8 cellular contexts compared by ENCODE assay signal in genomic region chrX:51892921-51893745, GRCh38. TPM values are rescaled to one million over a fixed set of nuclear protein-coding genes. Genes with fewer than 3 reads are reported as not detected.
A peak's percentile ranks its signal among the peaks of the same experiment; 100 is the strongest.
DNase-seq lines count a peak whose midpoint lies in the region; ATAC-seq and TF ChIP-seq lines count a peak whose summit lies in the region.

Gene MAGED1 (plus strand): TSS chrX:51893623. CDS start chrX:51894305, 682 bp downstream.

- peak within 1 kb of the TSS; percentile 85 for H3K27ac ChIP-seq in IMR-90 (ENCODE audit: insufficient read depth, low read length)
- peak within 1 kb of the TSS; percentile 22 for H3K27ac ChIP-seq in RWPE2 (ENCODE audit: poor library complexity, severe bottlenecking)

- peak within 1 kb of the TSS; percentile 83 for H2AFZ ChIP-seq in IMR-90 (replicated peaks; ENCODE audit: low read length, poor library complexity)

- POLR2A ChIA-PET in IMR-90 (lab: Charles Lee; ENCODE audit: unreplicated experiment) = interaction anchor here (0.7 kb wide), 1 partner anchor 91 kb away, joined by 3 read pairs; no protein-coding TSS in a partner anchor

- DNase-seq in Calu3 (peak; percentile 93), IMR-90 (peak; percentile 95), RWPE2 (ENCODE audit: low spot score) (peak; percentile 84), activated gamma-delta T cell (lab: John Stamatoyannopoulos, UW) (peak; percentile 20), fibroblast of the conjunctiva (ENCODE audit: low read depth) (peak; percentile 93)

- peak within 1 kb of the TSS; percentile 62 for H3K18ac ChIP-seq in IMR-90 (ENCODE audit: low read depth, low read length)

- peak within 1 kb of the TSS; percentile 85 for H3K4me2 ChIP-seq in IMR-90 (ENCODE audit: low read depth, low read length)

- H3K27ac Mint-ChIP-seq in Calu3 (ENCODE audit: unreplicated experiment) = peak within 1 kb of the TSS; percentile 96
- peak within 1 kb of the TSS; percentile 91 to 97 (median 93) for H3K27ac Mint-ChIP-seq in nephron
- peak within 1 kb of the TSS; percentile 82 for H3K27ac Mint-ChIP-seq in stimulated activated naive CD8-positive, alpha-beta T cell treated with anti-CD3 and anti-CD28 coated beads, Interleukin-15, Interleukin-2, amounts not matched to agents 100 ng/mL and 50 ng/mL, for 24 hours

- peak within 1 kb of the TSS; percentile 96 for H3K4me3 Mint-ChIP-seq in Calu3 (ENCODE audit: low read depth, unreplicated experiment)
- peak within 1 kb of the TSS; percentile 92 to 99 (median 93) for H3K4me3 Mint-ChIP-seq in nephron
- H3K4me3 Mint-ChIP-seq in stimulated activated naive CD8-positive, alpha-beta T cell treated with anti-CD3 and anti-CD28 coated beads, Interleukin-15, Interleukin-2, amounts not matched to agents 100 ng/mL and 50 ng/mL, for 24 hours = peak within 1 kb of the TSS; percentile 92

- ATAC-seq in GM21447 (IDR thresholded peaks at IDR 0.05; ENCODE audit: unreplicated experiment) (peak; percentile 65), IMR-90 (ENCODE audit: low read depth) (peak; percentile 86), RWPE2 (ENCODE audit: low read depth) (peak; percentile 86)

- H3K4me1 Mint-ChIP-seq in Calu3 (ENCODE audit: low read depth, unreplicated experiment) (no peaks in the 10 kb centered on the region), nephron (peaks cover 36% of the 10 kb centered on the region)
- H3K4me1 Mint-ChIP-seq in stimulated activated naive CD8-positive, alpha-beta T cell treated with anti-CD3 and anti-CD28 coated beads, Interleukin-15, Interleukin-2, amounts not matched to agents 100 ng/mL and 50 ng/mL, for 24 hours (ENCODE audit: low read depth) = peaks cover 8% of the 10 kb centered on the region

- no peaks in the 10 kb centered on the region for H3K27me3 ChIP-seq in IMR-90 (ENCODE audit: control insufficient read depth, insufficient read depth, low read length)
- no peaks in the 10 kb centered on the region for H3K27me3 ChIP-seq in RWPE2 (ENCODE audit: insufficient read depth, poor library complexity, severe bottlenecking)

- H3K9me3 Mint-ChIP-seq in Calu3 (ENCODE audit: low read depth, unreplicated experiment) = no peaks in the 10 kb centered on the region
- peaks cover 6% of the 10 kb centered on the region for H3K9me3 Mint-ChIP-seq in nephron
- H3K9me3 Mint-ChIP-seq in stimulated activated naive CD8-positive, alpha-beta T cell treated with anti-CD3 and anti-CD28 coated beads, Interleukin-15, Interleukin-2, amounts not matched to agents 100 ng/mL and 50 ng/mL, for 24 hours = no peaks in the 10 kb centered on the region

- no peak within 1 kb of the TSS for H2BK15ac ChIP-seq in IMR-90 (ENCODE audit: low read depth, low read length)

- H3K4me1 ChIP-seq in IMR-90 (ENCODE audit: control insufficient read depth, insufficient read depth, low read length) = peaks cover 17% of the 10 kb centered on the region
- no peaks in the 10 kb centered on the region for H3K4me1 ChIP-seq in RWPE2 (ENCODE audit: insufficient read depth, poor library complexity, severe bottlenecking)

- in situ Hi-C loops in IMR-90 (cut with MboI; ENCODE audit: low sequenced_read_pairs) = no loop called here

- H3K36me3 ChIP-seq in IMR-90 (ENCODE audit: control insufficient read depth, insufficient read depth, low read length) = peaks cover 27% of the 10 kb centered on the region
- peaks cover 32% of the 10 kb centered on the region for H3K36me3 ChIP-seq in RWPE2 (ENCODE audit: low read depth)

- H4K8ac ChIP-seq in IMR-90 (ENCODE audit: low read depth in 2 of 2, low read length in 2 of 2) = peak within 1 kb of the TSS; percentile 84 to 89

- H3K56ac ChIP-seq in IMR-90 (ENCODE audit: extremely low read depth, insufficient read depth, low read length) = peak within 1 kb of the TSS; percentile 96

- peak within 1 kb of the TSS; percentile 99 for H2AK9ac ChIP-seq in IMR-90 (replicated peaks; ENCODE audit: low read depth, low read length, poor library complexity)

- H3K9me3 ChIP-seq in IMR-90 (ENCODE audit: control insufficient read depth, insufficient read depth, low read length) (no peaks in the 10 kb centered on the region), RWPE2 (ENCODE audit: severe bottlenecking) (no peaks in the 10 kb centered on the region)

- TF ChIP-seq POLR2A in IMR-90 (IDR thresholded peaks at IDR 0.05; ENCODE audit: low read depth, low read length) = peak; percentile 97

- WGBS in IMR-90 (ENCODE audit: extremely low coverage in 2 of 2, insufficient read length in 1 of 2), 2 experiments = 27% methylated on average over 3 of the region's 35 CpGs; no CpG with 5 or more reads in 1 of the 2 experiments

- H3K36me3 Mint-ChIP-seq in Calu3 (ENCODE audit: insufficient read depth, unreplicated experiment) (peaks cover 43% of the 10 kb centered on the region), nephron (ENCODE audit: low read depth) (peaks cover 26% of the 10 kb centered on the region)
- H3K36me3 Mint-ChIP-seq in stimulated activated naive CD8-positive, alpha-beta T cell treated with anti-CD3 and anti-CD28 coated beads, Interleukin-15, Interleukin-2, amounts not matched to agents 100 ng/mL and 50 ng/mL, for 24 hours (ENCODE audit: low read depth) = peaks cover 7% of the 10 kb centered on the region

- peaks cover 13% of the 10 kb centered on the region; the same call in 1 of the 2 replicates for H3K9me1 ChIP-seq in IMR-90 (ENCODE audit: insufficient read depth, low read length)

- H3K4me3 ChIP-seq in IMR-90 (ENCODE audit: insufficient read depth, low read depth, low read length) (peak within 1 kb of the TSS; percentile 97), RWPE2 (ENCODE audit: severe bottlenecking) (peak within 1 kb of the TSS; percentile 49)

- peak within 1 kb of the TSS; percentile 92 for H3K4ac ChIP-seq in IMR-90 (ENCODE audit: low read depth, low read length)

- peak within 1 kb of the TSS; percentile 78 for H4K5ac ChIP-seq in IMR-90 (ENCODE audit: low read depth, low read length)

- no peak for TF ChIP-seq CTCF in Calu3 (IDR thresholded peaks at IDR 0.05; ENCODE audit: unreplicated experiment)
- TF ChIP-seq CTCF in IMR-90 (conservative IDR thresholded peaks at IDR 0.05; ENCODE audit: low read depth, low read length) = no peak
- TF ChIP-seq CTCF in RWPE2 (IDR thresholded peaks at IDR 0.05; ENCODE audit: poor library complexity, severe bottlenecking) = no peak
- TF ChIP-seq CTCF in nephron (IDR thresholded peaks at IDR 0.05; ENCODE audit: unreplicated experiment in 3 of 3) = no peak

- peak within 1 kb of the TSS; percentile 92 for H3K14ac ChIP-seq in IMR-90 (replicated peaks; ENCODE audit: low read depth, low read length)

- intact Hi-C loops in Calu3 (cut with micrococcal nuclease; ENCODE audit: unreplicated experiment) (no loop called here), IMR-90 (cut with micrococcal nuclease) (loop anchor here (2.0 to 10.0 kb wide), 3 partner anchors 90 to 278 kb away; partner anchors contain the start of gene CENPVL3)

- peak within 1 kb of the TSS; percentile 88 for H3K23ac ChIP-seq in IMR-90 (ENCODE audit: low read depth, low read length)

- H3K27me3 Mint-ChIP-seq in Calu3 (ENCODE audit: unreplicated experiment) = no peaks in the 10 kb centered on the region
- H3K27me3 Mint-ChIP-seq in nephron (ENCODE audit: low read depth) = peaks cover 4% of the 10 kb centered on the region
- no peaks in the 10 kb centered on the region for H3K27me3 Mint-ChIP-seq in stimulated activated naive CD8-positive, alpha-beta T cell treated with anti-CD3 and anti-CD28 coated beads, Interleukin-15, Interleukin-2, amounts not matched to agents 100 ng/mL and 50 ng/mL, for 24 hours

- 0 out of 2 replicates have a peak within 1 kb of the TSS, but pooled peaks have one; percentile 26 for H2BK120ac ChIP-seq in IMR-90 (ENCODE audit: low read depth, low read length)

- no peak within 1 kb of the TSS for H2BK20ac ChIP-seq in IMR-90 (ENCODE audit: low read depth, low read length)

- H2AK5ac ChIP-seq in IMR-90 (ENCODE audit: low read depth, low read length) = peak within 1 kb of the TSS; percentile 81

- BruUV-seq in Calu3 (replicated peaks; lab: Mats Ljungman, UMichigan) (no TSS peak), IMR-90 (replicated peaks; lab: Mats Ljungman, UMichigan) (no TSS peak)

- no peak for TF ChIP-seq RAD21 in IMR-90 (IDR thresholded peaks at IDR 0.05; ENCODE audit: low read length)

- dilution Hi-C loops in IMR-90 (cut with HindIII; ENCODE audit: low sequenced_read_pairs, unreplicated experiment) = no loop called here

- H3K79me1 ChIP-seq in IMR-90 (ENCODE audit: low read depth in 1 of 2, low read length in 2 of 2) = peaks cover 0 to 31% of the 10 kb centered on the region in 2 experiments; a peak in 3 of 4 replicates

- peak within 1 kb of the TSS; percentile 99 for H3K9ac ChIP-seq in IMR-90 (ENCODE audit: low read depth, low read length)

- peak within 1 kb of the TSS; percentile 62 for H2BK5ac ChIP-seq in IMR-90 (ENCODE audit: low read depth, low read length, poor library complexity, severe bottlenecking)

- H4K91ac ChIP-seq in IMR-90 (ENCODE audit: insufficient read depth, low read depth, low read length) = peak within 1 kb of the TSS; percentile 88

- peaks cover 37% of the 10 kb centered on the region for H4K20me1 ChIP-seq in IMR-90 (ENCODE audit: insufficient read depth, low read length)

- CTCF ChIA-PET in Calu3 (lab: Charles Lee) = interaction anchor here (0.6 to 1.1 kb wide), 2 partner anchors 252 to 1363 kb away, joined by 3 to 5 read pairs; no protein-coding TSS in a partner anchor
- CTCF ChIA-PET in IMR-90 (lab: Yijun Ruan, JAX) = no interaction called here

TF ChIP-seq in IMR-90, 13 proteins besides CTCF, POLR2A, EP300 and RAD21 (continues in another document):
- TF ChIP-seq ELK1 (IDR thresholded peaks at IDR 0.05; ENCODE audit: borderline replicate concordance, low read depth, low read length) (no peak), USF2 (IDR thresholded peaks at IDR 0.05; ENCODE audit: low read depth, low read length) (peak; percentile 51), CEBPB (IDR thresholded peaks at IDR 0.05; ENCODE audit: low read depth, low read length) (peak; percentile 37; the same call in 1 of the 2 replicates)

RNA-seq across cellular contexts. Expression of gene MAGED1, which starts in this region (rescaled TPM):
- total RNA-seq in Calu3 (2022) (107 and 109 TPM in 2 replicates), IMR-90 (2012; rRNA removed) (415 and 484 TPM in 2 replicates)
- 502 and 552 TPM in 2 replicates for polyA plus RNA-seq in IMR-90 (2012; rRNA removed)
- 394 and 612 TPM in 2 replicates for polyA plus RNA-seq in IMR-90 (2012; cell fraction: cytosol; rRNA removed)
- polyA plus RNA-seq in IMR-90 (2012; cell fraction: nucleus; rRNA removed; ENCODE audit: low replicate concordance) = 314 and 443 TPM in 2 replicates

Comparison
In these comparisons a context has a peak if more than half of its experiments do, and no peak if none do; other contexts are left out.
1. Peak in every context shown above with its lines: DNase-seq, ATAC-seq, H3K4me3 ChIP-seq and H3K27ac ChIP-seq.
2. DNase-seq: peak in every context shown above with its lines; median percentile 95 in IMR-90; 93 in Calu3; 93 in fibroblast of the conjunctiva; 84 in RWPE2; 20 in activated gamma-delta T cell.